12 cellular contexts compared by ENCODE assay signal in the genomic region with DNA sequence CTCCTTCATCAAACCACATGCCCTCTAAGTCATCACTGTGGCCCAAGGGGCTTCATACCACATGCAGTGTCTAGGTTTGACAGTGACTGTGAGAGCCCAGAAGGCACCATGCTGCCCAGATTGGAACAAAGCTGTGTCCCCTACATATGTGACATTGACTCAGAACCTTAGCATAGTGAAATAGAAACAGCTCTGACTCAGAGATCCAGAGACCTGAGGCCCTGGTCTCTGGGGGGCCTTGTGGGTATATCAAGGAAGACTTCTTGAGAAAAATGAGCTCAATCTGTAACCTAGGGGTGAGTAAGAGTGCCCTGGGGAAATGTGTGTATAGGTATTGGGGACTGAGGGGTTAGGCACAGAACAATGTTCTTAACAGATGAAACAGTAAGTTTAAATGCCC.
A peak's percentile ranks its signal among the peaks of the same experiment; 100 is the strongest.
DNase-seq lines count a peak whose midpoint lies in the region; ATAC-seq and TF ChIP-seq lines count a peak whose summit lies in the region.
"Had no signal": no experiment of that assay in that cellular context is flagged by ENCODE, and none has a peak within 500 bp of the region (broad histone marks: within the 10 kb centered on the region; RNA-seq: fewer than 3 reads in every experiment).

No MANE protein-coding gene starts in this region.

- ATAC-seq in HG02610 (IDR thresholded peaks at IDR 0.05; ENCODE audit: unreplicated experiment): peak; percentile 96
- ATAC-seq in HG03457 (IDR thresholded peaks at IDR 0.05; ENCODE audit: unreplicated experiment): peak; percentile 61
- ATAC-seq: psoas muscle had no signal

- H3K4me3 ChIP-seq in brain microvascular endothelial cell (ENCODE audit: low read depth, low read length): no peak overlapping the region
- H3K4me3 ChIP-seq: psoas muscle had no signal

- peak in 2 of 3 donors; percentile 1 to 10 for DNase-seq in stimulated activated CD4-positive, alpha-beta T cell treated with anti-CD3 and anti-CD28 coated beads, Interleukin-12 subunit alpha, Interleukin-12 subunit beta, amount 100 ng/mL, for 48 hours (ENCODE audit: low read depth in 2 of 3, low spot score in 1 of 3)
- no peak for DNase-seq in stimulated activated CD4-positive, alpha-beta T cell treated with anti-CD3 and anti-CD28 coated beads, Interleukin-4, amount 100 ng/mL, for 1 hour
- DNase-seq in kidney glomerular epithelial cell (lab: John Stamatoyannopoulos, UW) (no peak), brain microvascular endothelial cell (no peak), COLO668 (lab: John Stamatoyannopoulos, UW; ENCODE audit: unreplicated experiment) (no peak), GF-D8 (lab: John Stamatoyannopoulos, UW) (no peak)
- DNase-seq: mesendoderm, NCI-H1417, OCI-M1, psoas muscle had no signal

- H3K36me3 ChIP-seq in brain microvascular endothelial cell (replicated peaks): no peaks in the 10 kb centered on the region

- in situ Hi-C loops in brain microvascular endothelial cell (cut with HindIII; ENCODE audit: low pct_ligation_motif_present, low sequenced_read_pairs): no loop called here

- no peaks in the 10 kb centered on the region for H3K27me3 ChIP-seq in brain microvascular endothelial cell (replicated peaks)

- TF ChIP-seq CTCF in brain microvascular endothelial cell (IDR thresholded peaks at IDR 0.05; ENCODE audit: low read depth, low read length, missing control alignments): no peak

- H3K27ac ChIP-seq in brain microvascular endothelial cell: no peak overlapping the region
- H3K27ac ChIP-seq: psoas muscle had no signal

Comparison
In these comparisons a context has a peak if more than half of its experiments do, and no peak if none do; other contexts are left out.
1. DNase-seq: peak in stimulated activated CD4-positive, alpha-beta T cell treated with anti-CD3 and anti-CD28 coated beads, Interleukin-12 subunit alpha, Interleukin-12 subunit beta, amount 100 ng/mL, for 48 hours (2 of 3); none in stimulated activated CD4-positive, alpha-beta T cell treated with anti-CD3 and anti-CD28 coated beads, Interleukin-4, amount 100 ng/mL, for 1 hour (single experiment), kidney glomerular epithelial cell (single experiment), brain microvascular endothelial cell (single experiment), COLO668 (single experiment) and GF-D8 (single experiment).